Comparison of ENCODE assay signal across 17 cellular contexts in the genomic region with DNA sequence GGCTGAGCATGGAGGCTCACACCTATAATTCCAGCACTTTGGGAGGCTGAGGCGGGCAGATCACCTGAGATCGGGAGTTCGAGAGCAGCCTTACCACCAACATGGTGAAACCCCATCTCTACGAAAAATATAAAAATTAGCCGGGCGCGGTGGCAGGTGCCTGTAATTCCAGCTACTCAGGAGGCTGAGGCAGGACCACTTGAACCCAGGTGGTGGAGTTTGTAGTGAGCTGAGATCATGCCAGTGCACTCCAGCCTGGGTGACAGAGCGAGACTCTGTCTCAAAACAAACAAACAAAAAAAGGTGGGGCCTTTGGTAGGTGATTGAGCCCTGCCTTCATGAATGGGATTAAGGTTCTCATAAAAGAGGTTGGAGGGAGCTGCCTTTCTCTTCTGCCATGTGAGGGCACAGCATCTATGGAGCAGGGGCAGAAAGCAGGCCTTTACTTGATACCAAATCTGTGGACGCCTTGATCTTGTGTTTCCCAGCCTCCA. TPM values are rescaled to one million over a fixed set of nuclear protein-coding genes. Genes with fewer than 3 reads are reported as not detected.
"Had no signal": no experiment of that assay in that cellular context is flagged by ENCODE, and none has a peak within 500 bp of the region (broad histone marks: within the 10 kb centered on the region; RNA-seq: fewer than 3 reads in every experiment).

No MANE protein-coding gene starts in this region.

RNA-seq across cellular contexts. Expression of gene CA6, which starts 59.6 kb away (rescaled TPM):
- total RNA-seq: chondrocyte, dermis microvascular lymphatic vessel endothelial cell, endodermal cell, hepatocyte, kidney, left cardiac atrium, left ventricle myocardium superior, lung microvascular endothelial cell, mucosa of gallbladder, myocyte, natural killer cell, omental fat pad, psoas muscle, right lobe of liver, temporal lobe, transverse colon, urinary bladder had no signal
- polyA plus RNA-seq: hepatocyte, psoas muscle, urinary bladder had no signal
